ENCODE assay signal across 7 cellular contexts in the genomic region with DNA sequence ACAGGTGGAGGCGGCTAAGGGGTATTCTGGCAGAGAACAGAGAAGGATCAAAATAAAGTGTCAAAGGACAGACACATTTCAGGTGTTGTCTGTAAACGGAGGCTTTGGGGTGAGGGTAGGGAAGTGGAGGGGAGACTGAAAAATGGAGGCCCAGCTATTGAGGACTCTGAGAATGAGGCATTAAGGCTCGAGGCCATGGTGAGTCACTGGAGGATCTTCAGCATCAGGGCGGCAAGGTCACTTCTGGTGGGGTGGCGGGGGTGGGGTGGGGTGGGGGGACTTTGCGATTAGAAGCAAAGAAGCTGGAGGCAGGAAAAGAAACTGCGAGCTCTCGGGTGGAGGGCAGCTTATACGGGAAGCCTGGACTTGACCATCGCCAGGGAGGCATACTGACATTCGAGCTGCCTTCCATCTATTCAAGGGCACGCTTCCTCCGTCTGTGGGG. TPM values are rescaled to one million over a fixed set of nuclear protein-coding genes. Genes with fewer than 3 reads are reported as not detected.
A peak's percentile ranks its signal among the peaks of the same experiment; 100 is the strongest.
DNase-seq lines count a peak whose midpoint lies in the region; ATAC-seq and TF ChIP-seq lines count a peak whose summit lies in the region.

No MANE protein-coding gene starts in this region.

- H3K4me3 ChIP-seq in GM23248 (peak overlapping the region; percentile 85), dorsolateral prefrontal cortex (peak overlapping the region; percentile 45 to 96 (median 82)), mucosa of rectum (ENCODE audit: low read length in 2 of 2) (peak overlapping the region; percentile 75 to 83), upper lobe of right lung (peak overlapping the region; percentile 85)

- H3K27ac ChIP-seq in GM23248 = peak overlapping the region; percentile 70
- H3K27ac ChIP-seq in RWPE1 = peak overlapping the region; percentile 77
- peak overlapping the region; percentile 83 to 100 (median 98) for H3K27ac ChIP-seq in dorsolateral prefrontal cortex
- peak overlapping the region; percentile 73 to 79 for H3K27ac ChIP-seq in mucosa of rectum (ENCODE audit: low read depth in 2 of 2, low read length in 2 of 2)
- H3K27ac ChIP-seq in upper lobe of right lung = peak overlapping the region; percentile 85

- 17 to 24% methylated on average over 11 to 13 of the region's 13 CpGs for WGBS in GM23248 (ENCODE audit: low coverage in 1 of 2, low lambda C conversion rate in 2 of 2, missing lambda C conversion rate in 2 of 2), 2 experiments

- in situ Hi-C loops in GM23248 (cut with MboI) = no loop called here

- H3K27me3 ChIP-seq in GM23248 (replicated peaks; ENCODE audit: insufficient read depth) = no peaks in the 10 kb centered on the region
- H3K27me3 ChIP-seq in dorsolateral prefrontal cortex = no peaks in the 10 kb centered on the region
- no peaks in the 10 kb centered on the region for H3K27me3 ChIP-seq in mucosa of rectum (ENCODE audit: control insufficient read depth in 2 of 2, insufficient read depth in 2 of 2, low read length in 2 of 2)
- H3K27me3 ChIP-seq in upper lobe of right lung = no peaks in the 10 kb centered on the region

- H2AFZ ChIP-seq in GM23248 = peak overlapping the region; percentile 90

- H3K79me2 ChIP-seq in GM23248 (ENCODE audit: insufficient read depth) = peaks cover 31% of the 10 kb centered on the region

- DNase-seq in GM23248 (peak; percentile 72), RWPE1 (ENCODE audit: low spot score) (peak; percentile 46), dorsolateral prefrontal cortex (no peak), upper lobe of right lung (no peak), SHP77 (lab: John Stamatoyannopoulos, UW) (no peak)

- H3K36me3 ChIP-seq in GM23248 (ENCODE audit: low read depth) (no peaks in the 10 kb centered on the region), mucosa of rectum (ENCODE audit: control insufficient read depth in 2 of 2, insufficient read depth in 2 of 2, low read length in 2 of 2) (no peaks in the 10 kb centered on the region), upper lobe of right lung (no peaks in the 10 kb centered on the region)

- H4K20me1 ChIP-seq in GM23248 (ENCODE audit: insufficient read depth) = no peaks in the 10 kb centered on the region

- no peak for TF ChIP-seq CTCF in RWPE1 (conservative IDR thresholded peaks at IDR 0.05; ENCODE audit: low read depth)
- no peak for TF ChIP-seq CTCF in dorsolateral prefrontal cortex (IDR thresholded peaks at IDR 0.05 in 54 of 56, conservative IDR thresholded peaks at IDR 0.05 in 2 of 56; ENCODE audit: low read depth in 1 of 56, partially characterized antibody in 56 of 56)
- TF ChIP-seq CTCF in upper lobe of right lung (IDR thresholded peaks at IDR 0.05) = no peak

- H3K9ac ChIP-seq in GM23248 (peak overlapping the region; percentile 91), mucosa of rectum (ENCODE audit: low read depth in 1 of 2, low read length in 2 of 2) (peak overlapping the region; percentile 79)

- peaks cover 16% of the 10 kb centered on the region for H3F3A ChIP-seq in GM23248 (ENCODE audit: insufficient read depth)

- no peaks in the 10 kb centered on the region for H3K9me3 ChIP-seq in GM23248 (ENCODE audit: low read depth)
- no peaks in the 10 kb centered on the region for H3K9me3 ChIP-seq in mucosa of rectum (ENCODE audit: control insufficient read depth in 2 of 2, low read length in 2 of 2)
- no peaks in the 10 kb centered on the region for H3K9me3 ChIP-seq in upper lobe of right lung

- POLR2A ChIA-PET in RWPE1 (lab: Yijun Ruan, JAX; ENCODE audit: low non-redundant PET) = no interaction called here

- intact Hi-C loops in dorsolateral prefrontal cortex (cut with DNase I) = loop anchor here (2.0 to 5.0 kb wide), 6 partner anchors 59 to 255 kb away; partner anchors contain the start of gene PCGF5 (in 1 of the 2)
- intact Hi-C loops in upper lobe of right lung (cut with DNase I) = no loop called here

- no peaks in the 10 kb centered on the region for H3K9me2 ChIP-seq in GM23248 (ENCODE audit: insufficient read depth)

- H3K4me2 ChIP-seq in GM23248 (ENCODE audit: unreplicated experiment) = peak overlapping the region; percentile 81

- H3K4me1 ChIP-seq in GM23248 (ENCODE audit: insufficient read depth) (peaks cover 7% of the 10 kb centered on the region; the same call in 1 of the 2 replicates), mucosa of rectum (ENCODE audit: control insufficient read depth in 2 of 2, insufficient read depth in 2 of 2, low read length in 2 of 2) (peaks cover 7 to 10% of the 10 kb centered on the region in 2 donors), upper lobe of right lung (peaks cover 11% of the 10 kb centered on the region)

- CTCF ChIA-PET in RWPE1 (lab: Yijun Ruan, JAX) = no interaction called here

- ATAC-seq in upper lobe of right lung = peak; percentile 3
- ATAC-seq in GM19395 (IDR thresholded peaks at IDR 0.05; ENCODE audit: unreplicated experiment) = no peak

RNA-seq across cellular contexts. Expression of gene PCGF5, which starts 58.4 kb away (rescaled TPM):
- 33.9 and 39.8 TPM in 2 replicates for total RNA-seq in GM23248 (2014; rRNA removed; shearing (Covaris generic))
- polyA plus RNA-seq in GM23248 (2016; fragmentation: Nextera tagmentation; extraction: Ambion mirVana) = 23.5 and 26.7 TPM in 2 replicates
- 10 to 100 TPM; 51.8 to 95.1 (median 70.1) TPM for total RNA-seq in dorsolateral prefrontal cortex
- total RNA-seq in upper lobe of right lung = 49.6 TPM

Comparison
In these comparisons a context has a peak if more than half of its experiments do, and no peak if none do; other contexts are left out.
1. DNase-seq: peak in GM23248 (single experiment) and RWPE1 (single experiment); none in dorsolateral prefrontal cortex (0 of 10), upper lobe of right lung (single experiment) and SHP77 (0 of 2).
2. Peak in every context shown above with its lines, with median percentiles within 50 percentile points of each other: H3K27ac ChIP-seq and H3K4me3 ChIP-seq.